In the genomic region with DNA sequence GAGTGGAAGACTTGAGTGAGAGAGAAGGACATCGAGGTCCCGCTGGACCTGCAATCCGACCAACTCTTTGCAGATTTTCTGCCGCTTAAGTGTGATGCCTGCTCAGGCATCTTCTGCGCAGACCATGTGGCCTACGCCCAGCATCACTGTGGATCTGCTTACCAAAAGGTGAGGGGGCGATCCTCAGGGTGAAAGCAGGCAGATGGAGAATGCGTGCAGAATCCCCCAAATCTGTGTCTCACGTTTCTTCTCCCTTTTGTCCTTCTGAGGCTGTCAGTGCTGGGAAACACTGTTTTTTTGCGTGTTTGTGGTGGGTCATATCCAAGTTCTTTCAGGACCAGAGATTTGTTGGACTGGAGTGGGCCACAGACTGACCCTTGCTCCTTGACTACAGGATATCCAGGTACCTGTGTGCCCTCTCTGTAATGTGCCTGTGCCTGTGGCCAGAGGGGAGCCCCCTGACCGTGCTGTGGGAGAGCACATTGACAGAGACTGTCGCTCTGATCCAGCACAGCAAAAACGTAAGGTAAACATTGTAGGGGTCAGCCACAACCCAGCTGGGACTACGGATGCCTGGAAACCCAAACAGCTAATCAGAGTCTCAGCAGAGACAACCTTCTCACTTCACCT, we compare ENCODE assay signal across 1 cellular context.
TF ChIP-seq lines count a peak whose summit lies in the region.

No MANE protein-coding gene starts in this region.

TF ChIP-seq in HCT116, 20 proteins besides CTCF, POLR2A, EP300 and RAD21 (continued from another document):
- no peak for TF ChIP-seq SIN3A (IDR thresholded peaks at IDR 0.05; ENCODE audit: low read depth)
